Comparison of ENCODE assay signal across 1 cellular context in the genomic region with DNA sequence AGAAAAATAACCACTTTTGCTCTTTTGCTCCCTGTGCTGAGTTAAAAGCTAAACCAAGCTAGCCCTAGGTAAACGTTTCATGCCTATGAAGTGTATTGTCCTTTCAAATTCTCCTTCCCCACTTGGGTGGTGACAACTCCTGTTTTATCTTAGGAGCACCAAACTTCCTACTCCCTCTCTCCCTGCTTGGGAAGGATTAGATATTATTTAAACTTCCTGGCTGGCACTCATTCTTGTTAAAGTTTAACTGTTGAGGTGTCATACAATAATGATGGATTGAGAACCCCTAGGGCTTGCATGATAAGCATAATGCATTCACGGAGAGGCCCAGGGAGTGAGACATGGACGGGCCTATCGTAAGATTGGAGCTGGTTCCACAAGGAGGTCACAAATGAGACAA.
TF ChIP-seq lines count a peak whose summit lies in the region.

No MANE protein-coding gene starts in this region.

TF ChIP-seq in WTC11, 78 proteins besides CTCF, POLR2A, EP300 and RAD21 (continued from another document):
- TF ChIP-seq, protein P1, sequence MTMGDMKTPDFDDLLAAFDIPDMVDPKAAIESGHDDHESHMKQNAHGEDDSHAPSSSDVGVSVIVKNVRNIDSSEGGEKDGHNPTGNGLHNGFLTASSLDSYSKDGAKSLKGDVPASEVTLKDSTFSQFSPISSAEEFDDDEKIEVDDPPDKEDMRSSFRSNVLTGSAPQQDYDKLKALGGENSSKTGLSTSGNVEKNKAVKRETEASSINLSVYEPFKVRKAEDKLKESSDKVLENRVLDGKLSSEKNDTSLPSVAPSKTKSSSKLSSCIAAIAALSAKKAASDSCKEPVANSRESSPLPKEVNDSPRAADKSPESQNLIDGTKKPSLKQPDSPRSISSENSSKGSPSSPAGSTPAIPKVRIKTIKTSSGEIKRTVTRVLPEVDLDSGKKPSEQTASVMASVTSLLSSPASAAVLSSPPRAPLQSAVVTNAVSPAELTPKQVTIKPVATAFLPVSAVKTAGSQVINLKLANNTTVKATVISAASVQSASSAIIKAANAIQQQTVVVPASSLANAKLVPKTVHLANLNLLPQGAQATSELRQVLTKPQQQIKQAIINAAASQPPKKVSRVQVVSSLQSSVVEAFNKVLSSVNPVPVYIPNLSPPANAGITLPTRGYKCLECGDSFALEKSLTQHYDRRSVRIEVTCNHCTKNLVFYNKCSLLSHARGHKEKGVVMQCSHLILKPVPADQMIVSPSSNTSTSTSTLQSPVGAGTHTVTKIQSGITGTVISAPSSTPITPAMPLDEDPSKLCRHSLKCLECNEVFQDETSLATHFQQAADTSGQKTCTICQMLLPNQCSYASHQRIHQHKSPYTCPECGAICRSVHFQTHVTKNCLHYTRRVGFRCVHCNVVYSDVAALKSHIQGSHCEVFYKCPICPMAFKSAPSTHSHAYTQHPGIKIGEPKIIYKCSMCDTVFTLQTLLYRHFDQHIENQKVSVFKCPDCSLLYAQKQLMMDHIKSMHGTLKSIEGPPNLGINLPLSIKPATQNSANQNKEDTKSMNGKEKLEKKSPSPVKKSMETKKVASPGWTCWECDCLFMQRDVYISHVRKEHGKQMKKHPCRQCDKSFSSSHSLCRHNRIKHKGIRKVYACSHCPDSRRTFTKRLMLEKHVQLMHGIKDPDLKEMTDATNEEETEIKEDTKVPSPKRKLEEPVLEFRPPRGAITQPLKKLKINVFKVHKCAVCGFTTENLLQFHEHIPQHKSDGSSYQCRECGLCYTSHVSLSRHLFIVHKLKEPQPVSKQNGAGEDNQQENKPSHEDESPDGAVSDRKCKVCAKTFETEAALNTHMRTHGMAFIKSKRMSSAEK (CRISPR knock-in tag; IDR thresholded peaks at IDR 0.05; ENCODE audit: borderline replicate concordance) = no peak
- TF ChIP-seq ZNF423 (CRISPR knock-in tag; IDR thresholded peaks at IDR 0.05) = no peak
